In genomic region chr10:20778008-20778757, GRCh38 we compare ENCODE assay signal across 30 cellular contexts.
"Had no signal": no experiment of that assay in that cellular context is flagged by ENCODE, and none has a peak within 500 bp of the region (broad histone marks: within the 10 kb centered on the region; RNA-seq: fewer than 3 reads in every experiment).

No MANE protein-coding gene starts in this region.

- H3K9me3 ChIP-seq: Peyer's patch had no signal

- H3K27me3 ChIP-seq: brain microvascular endothelial cell, Peyer's patch had no signal

- DNase-seq: activated CD4-positive, alpha-beta memory T cell treated with anti-CD3 and anti-CD28 coated beads, Interleukin-2, amount 10 ng/mL, durations not matched to agents 7 days and 5 days; activated CD4-positive, alpha-beta T cell treated with anti-CD3 and anti-CD28 coated beads for 1 hour; activated CD4-positive, alpha-beta T cell treated with anti-CD3 and anti-CD28 coated beads for 48 hours; activated CD4-positive, CD25-positive, alpha-beta regulatory T cell; activated CD8-positive, alpha-beta memory T cell treated with anti-CD3 and anti-CD28 coated beads for 24 hours; activated CD8-positive, alpha-beta memory T cell treated with anti-CD3 and anti-CD28 coated beads, Interleukin-2, amount 10 ng/mL, durations not matched to agents 7 days and 5 days; activated CD8-positive, alpha-beta memory T cell treated with anti-CD3 and anti-CD28 coated beads, Interleukin-2, amount 50 U/mL, for 48 hours; activated effector memory CD4-positive, alpha-beta T cell treated with anti-CD3 and anti-CD28 coated beads, Interleukin-2, amount 50 U/mL, for 16 hours; activated naive CD4-positive, alpha-beta T cell; activated naive CD4-positive, alpha-beta T cell treated with anti-CD3 and anti-CD28 coated beads, Interleukin-2, amount 50 U/mL, for 16 hours; activated naive CD8-positive, alpha-beta T cell treated with anti-CD3 and anti-CD28 coated beads for 36 hours; activated T-cell treated with anti-CD3 and anti-CD28 coated beads, Interleukin-2, amount 50 U/mL, for 72 hours; amniotic stem cell; aorta; brain microvascular endothelial cell; IMR-90; NCI-H1092 treated with DMSO at 0.1 percent for 48 hours; NCI-H146; NCI-H187 treated with DMSO at 0.1 percent for 48 hours; NCI-H446; NCI-H510A treated with DMSO at 0.1 percent for 48 hours; NCI-H526 treated with DMSO at 0.1 percent for 48 hours; NCI-H82; Peyer's patch; RPMI8226; T1000; WERI-Rb-1 had no signal

- H3K4me1 ChIP-seq: Peyer's patch had no signal

- ATAC-seq: activated CD8-positive, alpha-beta memory T cell treated with anti-CD3 and anti-CD28 coated beads, Interleukin-2, amount 10 ng/mL, durations not matched to agents 7 days and 5 days; activated T-cell treated with anti-CD3 and anti-CD28 coated beads, Interleukin-2, amount 50 U/mL, for 72 hours; activated T-helper 17 cell treated with anti-CD3 and anti-CD28 coated beads, Interleukin-2, amount 50 U/mL, for 72 hours; K562 had no signal

- H3K36me3 ChIP-seq: brain microvascular endothelial cell, Peyer's patch, WERI-Rb-1 had no signal

- H3K27ac ChIP-seq: brain microvascular endothelial cell, Peyer's patch, SK-N-MC, WERI-Rb-1 had no signal

- H3K4me3 ChIP-seq: K562, Peyer's patch, SK-N-MC had no signal
